In the genomic region with DNA sequence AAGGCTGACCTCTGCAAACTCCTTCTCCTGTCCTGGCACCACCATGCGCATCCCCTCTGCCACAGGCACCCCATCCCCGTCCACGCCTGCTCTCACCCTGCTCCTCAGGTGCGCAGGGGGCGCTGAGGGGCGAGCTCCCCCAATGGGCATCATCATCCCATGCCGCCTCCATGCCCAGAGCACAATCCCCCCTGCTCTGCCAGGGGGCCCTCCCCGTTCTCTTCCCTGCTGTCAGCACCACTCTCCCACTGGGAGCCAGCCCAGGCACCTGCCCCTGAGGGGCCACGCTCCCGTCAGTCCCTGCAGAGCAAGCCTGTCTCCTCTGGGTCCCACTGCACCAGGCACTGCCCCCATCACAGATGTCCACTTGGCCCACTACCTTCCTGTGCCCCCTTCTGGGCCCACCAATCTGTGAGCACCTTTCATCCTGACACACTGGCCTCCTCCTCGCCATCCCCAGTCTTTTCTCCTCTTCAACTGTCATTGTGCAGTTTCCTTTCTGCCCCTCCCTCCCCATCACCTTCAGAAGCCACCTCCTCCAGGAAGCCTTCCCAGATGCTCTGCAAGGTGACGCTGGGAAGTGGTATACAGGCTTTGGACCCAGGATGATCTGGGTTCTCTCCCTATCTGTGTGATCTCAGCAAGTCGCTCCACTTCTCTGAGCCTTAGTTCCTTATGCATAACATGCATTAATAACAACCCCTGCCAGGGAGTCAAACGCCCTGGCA, we compare ENCODE assay signal across 17 cellular contexts.
"Had no signal": no experiment of that assay in that cellular context is flagged by ENCODE, and none has a peak within 500 bp of the region (broad histone marks: within the 10 kb centered on the region; RNA-seq: fewer than 3 reads in every experiment).

No MANE protein-coding gene starts in this region.

- H3K27ac ChIP-seq: body of pancreas, epithelial cell of prostate, tibial artery, uterus had no signal

- H3K4me3 ChIP-seq: body of pancreas, tibial artery, uterus had no signal

- H3K9me3 Mint-ChIP-seq: activated CD4-positive, alpha-beta T cell treated with anti-CD3 and anti-CD28 coated beads, Interleukin-2, amount 10 ng/mL, durations not matched to agents 7 days and 5 days; activated naive CD8-positive, alpha-beta T cell treated with anti-CD3 and anti-CD28 coated beads, Interleukin-2, amount 10 ng/mL, durations not matched to agents 7 days and 5 days; activated T-helper 1 cell treated with anti-CD3 and anti-CD28 coated beads, Interleukin-12 subunit alpha, Interleukin-12 subunit beta, Interleukin-2, Interleukin-4 antibody, amounts not matched to agents 30 ng/mL and 10 ng/mL and 1 ng/mL, durations not matched to agents 14 hours and 24 hours and 36 hours; endodermal cell; naive thymus-derived CD8-positive, alpha-beta T cell had no signal

- H3K27me3 Mint-ChIP-seq: activated CD4-positive, alpha-beta T cell treated with anti-CD3 and anti-CD28 coated beads, Interleukin-2, amount 10 ng/mL, durations not matched to agents 7 days and 5 days; activated naive CD8-positive, alpha-beta T cell treated with anti-CD3 and anti-CD28 coated beads, Interleukin-2, amount 10 ng/mL, durations not matched to agents 7 days and 5 days had no signal

- H3K27me3 ChIP-seq: body of pancreas, uterus had no signal

- H3K4me1 Mint-ChIP-seq: activated CD4-positive, alpha-beta T cell treated with anti-CD3 and anti-CD28 coated beads, Interleukin-2, amount 10 ng/mL, durations not matched to agents 7 days and 5 days; activated naive CD8-positive, alpha-beta T cell treated with anti-CD3 and anti-CD28 coated beads, Interleukin-2, amount 10 ng/mL, durations not matched to agents 7 days and 5 days had no signal

- H3K27ac Mint-ChIP-seq: activated CD4-positive, alpha-beta T cell treated with anti-CD3 and anti-CD28 coated beads, Interleukin-2, amount 10 ng/mL, durations not matched to agents 7 days and 5 days; activated naive CD8-positive, alpha-beta T cell treated with anti-CD3 and anti-CD28 coated beads, Interleukin-2, amount 10 ng/mL, durations not matched to agents 7 days and 5 days; activated T-helper 1 cell treated with anti-CD3 and anti-CD28 coated beads, Interleukin-12 subunit alpha, Interleukin-12 subunit beta, Interleukin-2, Interleukin-4 antibody, amounts not matched to agents 30 ng/mL and 10 ng/mL and 1 ng/mL, durations not matched to agents 14 hours and 24 hours and 36 hours; endodermal cell; progenitor cell of endocrine pancreas had no signal

- H3K4me1 ChIP-seq: body of pancreas, tibial artery had no signal

- H3K4me3 Mint-ChIP-seq: activated CD4-positive, alpha-beta T cell treated with anti-CD3 and anti-CD28 coated beads, Interleukin-2, amount 10 ng/mL, durations not matched to agents 7 days and 5 days; activated naive CD8-positive, alpha-beta T cell treated with anti-CD3 and anti-CD28 coated beads, Interleukin-2, amount 10 ng/mL, durations not matched to agents 7 days and 5 days; activated T-helper 1 cell treated with anti-CD3 and anti-CD28 coated beads, Interleukin-12 subunit alpha, Interleukin-12 subunit beta, Interleukin-2, Interleukin-4 antibody, amounts not matched to agents 30 ng/mL and 10 ng/mL and 1 ng/mL, durations not matched to agents 14 hours and 24 hours and 36 hours; endodermal cell; naive thymus-derived CD8-positive, alpha-beta T cell had no signal

- H3K9me3 ChIP-seq: body of pancreas, tibial artery, uterus had no signal

- H3K36me3 Mint-ChIP-seq: activated naive CD8-positive, alpha-beta T cell treated with anti-CD3 and anti-CD28 coated beads, Interleukin-2, amount 10 ng/mL, durations not matched to agents 7 days and 5 days; naive thymus-derived CD8-positive, alpha-beta T cell had no signal

- ATAC-seq: body of pancreas; naive thymus-derived CD8-positive, alpha-beta T cell; stimulated activated naive CD8-positive, alpha-beta T cell treated with anti-CD3 and anti-CD28 coated beads, Interleukin-15, Interleukin-2, amounts not matched to agents 100 U/mL and 50 U/mL, for 24 hours had no signal

- H3K36me3 ChIP-seq: tibial artery, uterus had no signal

- DNase-seq: activated CD4-positive, alpha-beta T cell treated with anti-CD3 and anti-CD28 coated beads, Interleukin-2, amount 10 ng/mL, durations not matched to agents 7 days and 5 days; activated CD4-positive, CD25-positive, alpha-beta regulatory T cell; activated naive CD8-positive, alpha-beta T cell treated with anti-CD3 and anti-CD28 coated beads, Interleukin-2, amount 10 ng/mL, durations not matched to agents 7 days and 5 days; body of pancreas; caudate nucleus; endodermal cell; hippocampal formation; left cardiac atrium; mesendoderm; naive thymus-derived CD8-positive, alpha-beta T cell; stimulated activated CD8-positive, alpha-beta memory T cell treated with anti-CD3 and anti-CD28 coated beads, Interleukin-4, amount 100 ng/mL, for 48 hours; stimulated activated naive CD8-positive, alpha-beta T cell treated with anti-CD3 and anti-CD28 coated beads, Interleukin-15, Interleukin-2, amounts not matched to agents 100 U/mL and 50 U/mL, for 24 hours; tibial artery; uterus had no signal
